ENCODE assay signal across 19 cellular contexts in the genomic region with DNA sequence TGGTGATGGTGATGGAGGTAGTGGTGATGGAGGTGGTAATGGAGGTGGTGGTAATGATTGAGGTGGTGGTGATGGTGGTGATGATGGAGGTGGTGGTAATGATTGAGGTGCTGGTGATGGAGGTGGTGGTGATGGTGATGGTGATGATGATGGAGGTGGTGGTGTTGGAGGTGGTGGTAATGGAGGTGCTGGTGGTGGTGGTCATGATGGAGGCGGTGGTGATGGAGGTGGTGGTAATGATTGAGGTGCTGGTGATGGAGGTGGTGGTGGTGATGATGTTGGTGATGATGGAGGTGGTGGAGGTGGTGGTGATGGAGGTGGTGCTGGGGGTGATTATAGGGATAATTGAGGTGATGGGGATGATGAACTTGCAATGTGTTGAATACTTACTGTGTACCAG.
"Had no signal": no experiment of that assay in that cellular context is flagged by ENCODE, and none has a peak within 500 bp of the region (broad histone marks: within the 10 kb centered on the region; RNA-seq: fewer than 3 reads in every experiment).

No MANE protein-coding gene starts in this region.

- H3K36me3 ChIP-seq: colonic mucosa, esophagus muscularis mucosa, gastroesophageal sphincter, heart left ventricle, left lung, lower lobe of right lung had no signal

- ATAC-seq: foreskin keratinocyte, gastroesophageal sphincter, heart left ventricle, left cardiac atrium, left lung, left ventricle myocardium superior, lower lobe of right lung, mucosa of descending colon had no signal

- H3K4me1 ChIP-seq: colonic mucosa, esophagus muscularis mucosa, foreskin keratinocyte, gastroesophageal sphincter, left lung, lower lobe of right lung had no signal

- H3K4me3 ChIP-seq: colonic mucosa, dorsolateral prefrontal cortex, esophagus muscularis mucosa, gastroesophageal sphincter, heart left ventricle, hepatocyte, left lung, lower lobe of right lung, mucosa of descending colon had no signal

- H3K4me2 ChIP-seq: hepatocyte had no signal

- H3K9me3 ChIP-seq: colonic mucosa, esophagus muscularis mucosa, gastroesophageal sphincter, heart left ventricle, left lung, lower lobe of right lung, mucosa of descending colon had no signal

- H3K4me3 Mint-ChIP-seq: mesothelial cell of epicardium had no signal

- DNase-seq: cerebellar nuclear complex; colonic mucosa; dermis blood vessel endothelial cell; dorsolateral prefrontal cortex; effector CD4-positive, alpha-beta T cell; effector memory CD4-positive, alpha-beta T cell; heart left ventricle; hypothalamus; left cardiac atrium; left ventricle myocardium superior; lower lobe of right lung; mesenchymal stem cell; mucosa of descending colon had no signal

- H3K4me1 Mint-ChIP-seq: mesothelial cell of epicardium had no signal

- H3K27me3 ChIP-seq: colonic mucosa, foreskin keratinocyte, hepatocyte had no signal

- H2AFZ ChIP-seq: hepatocyte had no signal

- H3K36me3 Mint-ChIP-seq: mesothelial cell of epicardium had no signal

- H3K27ac ChIP-seq: colonic mucosa, esophagus muscularis mucosa, foreskin keratinocyte, gastroesophageal sphincter, heart left ventricle, hepatocyte, left lung, lower lobe of right lung had no signal

- H3K27ac Mint-ChIP-seq: mesothelial cell of epicardium had no signal
